ENCODE assay signal across 10 cellular contexts in the genomic region with DNA sequence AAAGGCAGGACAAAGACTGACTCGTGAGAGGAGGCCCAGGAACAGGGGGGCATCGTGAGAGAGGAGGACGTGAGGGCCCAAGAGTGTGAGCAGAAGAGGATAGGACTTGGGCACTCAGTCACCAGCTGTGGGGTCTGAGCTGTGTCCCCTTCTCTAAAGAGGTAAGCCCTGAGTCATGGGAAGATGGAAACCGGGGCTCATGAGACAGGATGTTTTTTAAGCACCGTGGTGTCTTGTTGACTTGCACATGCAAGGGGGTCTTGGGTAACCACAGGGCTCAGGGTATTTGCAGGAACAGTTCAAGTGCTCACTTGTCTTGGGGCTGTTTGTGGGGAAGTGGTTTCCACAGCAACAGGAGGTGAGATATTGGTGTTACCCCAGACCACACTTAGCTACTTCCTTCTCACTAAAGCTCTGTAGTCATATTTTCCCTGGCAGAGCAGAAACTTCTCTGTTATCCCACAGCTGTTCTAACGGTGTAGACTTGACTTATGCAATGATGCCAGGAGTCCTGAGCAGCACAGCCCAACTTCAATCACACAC. TPM values are rescaled to one million over a fixed set of nuclear protein-coding genes. Genes with fewer than 3 reads are reported as not detected.
DNase-seq lines count a peak whose midpoint lies in the region; ATAC-seq, FAIRE-seq and TF ChIP-seq lines count a peak whose summit lies in the region.
"Not testable (repeated sequence)": the region's sequence is repeated elsewhere in the genome, so short reads cannot be mapped to it uniquely, and the experiment has no call there.
"Had no signal": no experiment of that assay in that cellular context is flagged by ENCODE, and none has a peak within 500 bp of the region (broad histone marks: within the 10 kb centered on the region; RNA-seq: fewer than 3 reads in every experiment).

No MANE protein-coding gene starts in this region.

- FAIRE-seq in GM19239 (lab: Jason Lieb, UNC) = not testable (repeated sequence)

- H3K9me3 ChIP-seq in CD8-positive, alpha-beta T cell (ENCODE audit: low read length) = not testable (repeated sequence)

- not testable (repeated sequence) for H3K27me3 ChIP-seq in CD8-positive, alpha-beta T cell (ENCODE audit: insufficient read depth, low read length)

- H3K27ac ChIP-seq in CD8-positive, alpha-beta T cell (ENCODE audit: low read depth, low read length) = peak overlapping the region; percentile 67

- POLR2A ChIA-PET in CD8-positive, alpha-beta T cell (lab: Charles Lee) = interaction anchor here (1.2 to 1.3 kb wide), 2 partner anchors 10 to 274 kb away, joined by 3 to 6 read pairs; a partner anchor contains a TSS

- not testable (repeated sequence) for H3K36me3 Mint-ChIP-seq in CD8-positive, alpha-beta T cell; T-helper 2 cell treated with Interferon-gamma antibody and Interleukin-4, amounts not matched to agents 5 μg/mL and 100 μg/mL, for 36 hours (ENCODE audit: low read depth)

- CTCF ChIA-PET in CD8-positive, alpha-beta T cell (lab: Charles Lee) = interaction anchor here (0.6 to 3.7 kb wide), 2 partner anchors 9 to 66 kb away, joined by 3 to 17 read pairs; no protein-coding TSS in a partner anchor

- not testable (repeated sequence) for H3K4me3 ChIP-seq in CD8-positive, alpha-beta T cell (ENCODE audit: low read depth, low read length)

- H3K4me1 Mint-ChIP-seq in CD8-positive, alpha-beta T cell (ENCODE audit: low read depth) = peaks cover 39% of the 10 kb centered on the region
- H3K4me1 Mint-ChIP-seq in T-helper 2 cell treated with Interferon-gamma antibody and Interleukin-4, amounts not matched to agents 5 μg/mL and 100 μg/mL, for 36 hours (ENCODE audit: low read depth) = peaks cover 16% of the 10 kb centered on the region

- peak; percentile 78 for ATAC-seq in CD8-positive, alpha-beta T cell
- ATAC-seq in HG02840 (IDR thresholded peaks at IDR 0.05; ENCODE audit: low FRiP score, unreplicated experiment) (peak; percentile 53), left lobe of liver (peak; percentile 12)

- not testable (repeated sequence) for H3K36me3 ChIP-seq in CD8-positive, alpha-beta T cell (ENCODE audit: insufficient read depth, low read length)

- H3K4me1 ChIP-seq in CD8-positive, alpha-beta T cell (ENCODE audit: insufficient read depth, low read length) = peaks cover 25% of the 10 kb centered on the region

- H3K9me3 Mint-ChIP-seq in CD8-positive, alpha-beta T cell; T-helper 2 cell treated with Interferon-gamma antibody and Interleukin-4, amounts not matched to agents 5 μg/mL and 100 μg/mL, for 36 hours: not testable (repeated sequence)

- peak in 6 of 7 experiments; percentile 34 to 77 (median 59) for DNase-seq in CD8-positive, alpha-beta T cell
- peak; percentile 21 for DNase-seq in GM19239 (ENCODE audit: insufficient read length, low spot score)
- DNase-seq in Kasumi-1 (lab: John Stamatoyannopoulos, UW) = peak; percentile 95
- peak; percentile 57 for DNase-seq in T-helper 2 cell treated with Interferon-gamma antibody and Interleukin-4, amounts not matched to agents 5 μg/mL and 100 μg/mL, for 36 hours (ENCODE audit: low spot score)
- peak; percentile 6 for DNase-seq in activated effector memory CD4-positive, alpha-beta T cell treated with Interleukin-2 at 50 U/mL for 16 hours
- DNase-seq in left lobe of liver (ENCODE audit: low spot score) = not testable (repeated sequence)
- peak; percentile 55 to 58 for DNase-seq in stimulated activated CD8-positive, alpha-beta memory T cell treated with anti-CD3 and anti-CD28 coated beads, Interleukin-15, amount 100 ng/mL, for 48 hours (ENCODE audit: low read depth in 2 of 2)

- intact Hi-C loops in CD8-positive, alpha-beta T cell (cut with DNase I, micrococcal nuclease) = not testable (repeated sequence)

- TF ChIP-seq CTCF in CD8-positive, alpha-beta T cell (IDR thresholded peaks at IDR 0.05) = not testable (repeated sequence)

- H3K4me3 Mint-ChIP-seq in CD8-positive, alpha-beta T cell = peak overlapping the region; percentile 56
- H3K4me3 Mint-ChIP-seq in T-helper 2 cell treated with Interferon-gamma antibody and Interleukin-4, amounts not matched to agents 5 μg/mL and 100 μg/mL, for 36 hours = peak overlapping the region; percentile 10

- not testable (repeated sequence) for H3K27me3 Mint-ChIP-seq in CD8-positive, alpha-beta T cell (ENCODE audit: low read depth)
- peaks cover 18% of the 10 kb centered on the region for H3K27me3 Mint-ChIP-seq in T-helper 2 cell treated with Interferon-gamma antibody and Interleukin-4, amounts not matched to agents 5 μg/mL and 100 μg/mL, for 36 hours (ENCODE audit: low read depth)

- H3K27ac Mint-ChIP-seq in CD8-positive, alpha-beta T cell = peak overlapping the region; percentile 93
- H3K27ac Mint-ChIP-seq in T-helper 2 cell treated with Interferon-gamma antibody and Interleukin-4, amounts not matched to agents 5 μg/mL and 100 μg/mL, for 36 hours = peak overlapping the region; percentile 67

RNA-seq across cellular contexts. Expression of a gene that starts 7.4 kb away (rescaled TPM):
- 1 to 10 TPM; 7.1 to 8.1 TPM for total RNA-seq in CD8-positive, alpha-beta T cell
- 2.0 TPM for total RNA-seq in left lobe of liver
- total RNA-seq: G401, neural crest cell had no signal

RNA-seq across cellular contexts. Expression of a gene that starts 18.5 kb away (rescaled TPM):
- not detected for total RNA-seq in CD8-positive, alpha-beta T cell
- total RNA-seq in left lobe of liver = 0.33 TPM
- total RNA-seq: G401, neural crest cell had no signal

RNA-seq across cellular contexts. Expression of a gene that starts 21.1 kb away (rescaled TPM):
- total RNA-seq in CD8-positive, alpha-beta T cell = 10 to 100 TPM; 24.6 to 26.2 TPM
- total RNA-seq in left lobe of liver = 1.2 TPM
- total RNA-seq: G401, neural crest cell had no signal

Comparison
In these comparisons a context has a peak if more than half of its experiments do, and no peak if none do; other contexts are left out.
1. ATAC-seq: peak in every context shown above with its lines; median percentile 78 in CD8-positive, alpha-beta T cell; 53 in HG02840; 12 in left lobe of liver.
2. RNA of a gene that starts 21.1 kb away (total RNA-seq): 24.6 to 26.2 TPM in CD8-positive, alpha-beta T cell; 1.2 TPM in left lobe of liver (single experiment); every median in the first group is over 10 times any median in the second.